18 cellular contexts compared by ENCODE assay signal in genomic region chr13:64755961-64756360, GRCh38.
"Had no signal": no experiment of that assay in that cellular context is flagged by ENCODE, and none has a peak within 500 bp of the region (broad histone marks: within the 10 kb centered on the region; RNA-seq: fewer than 3 reads in every experiment).

No MANE protein-coding gene starts in this region.

- H3K4me3 ChIP-seq: colonic mucosa, gastrocnemius medialis, heart right ventricle, mucosa of descending colon, psoas muscle, upper lobe of left lung, uterus had no signal

- H3K9me3 ChIP-seq: colonic mucosa, gastrocnemius medialis, neutrophil, psoas muscle, upper lobe of left lung, uterus had no signal

- ATAC-seq: gastrocnemius medialis; heart right ventricle; mucosa of descending colon; naive thymus-derived CD8-positive, alpha-beta T cell; psoas muscle; sciatic nerve had no signal

- H3K4me1 Mint-ChIP-seq: naive thymus-derived CD8-positive, alpha-beta T cell had no signal

- H3K27ac ChIP-seq: colonic mucosa, gastrocnemius medialis, heart right ventricle, neutrophil, psoas muscle, upper lobe of left lung, uterus had no signal

- DNase-seq: colonic mucosa; dermis blood vessel endothelial cell; erythroblast; gastrocnemius medialis; heart right ventricle; hypothalamus; kidney glomerular epithelial cell; mammary epithelial cell; mucosa of descending colon; naive thymus-derived CD8-positive, alpha-beta T cell; psoas muscle; retina; stimulated activated CD4-positive, alpha-beta T cell treated with anti-CD3 and anti-CD28 coated beads, Interleukin-2, amount 100 ng/mL, for 24 hours; stimulated activated naive CD4-positive, alpha-beta T cell treated with Interleukin-2 at 50 U/mL for 16 hours; upper lobe of left lung; uterus had no signal

- H3K36me3 Mint-ChIP-seq: naive thymus-derived CD8-positive, alpha-beta T cell had no signal

- H3K27me3 Mint-ChIP-seq: naive thymus-derived CD8-positive, alpha-beta T cell had no signal

- H3K4me3 Mint-ChIP-seq: naive thymus-derived CD8-positive, alpha-beta T cell had no signal

- H3K4me1 ChIP-seq: colonic mucosa, gastrocnemius medialis, heart right ventricle, psoas muscle, upper lobe of left lung, uterus had no signal

- H3K27ac Mint-ChIP-seq: naive thymus-derived CD8-positive, alpha-beta T cell had no signal

- H3K27me3 ChIP-seq: colonic mucosa, gastrocnemius medialis, heart right ventricle, neutrophil, upper lobe of left lung, uterus had no signal
